In genomic region chr19:15418588-15419412, GRCh38 we compare ENCODE assay signal across 1 cellular context.
TF ChIP-seq lines count a peak whose summit lies in the region.

TSS of gene AKAP8L (minus strand) at chr19:15418988. CDS start at chr19:15418923, 65 bp downstream.

TF ChIP-seq in HepG2, 621 proteins besides CTCF, POLR2A, EP300 and RAD21 (continued from another document and continues in another):
- TF ChIP-seq XRCC5 (optimal IDR thresholded peaks at IDR 0.05; ENCODE audit: low read length) (peak; percentile 90), NFATC3 (CRISPR knock-in tag; IDR thresholded peaks at IDR 0.05) (no peak), U2AF2 (IDR thresholded peaks at IDR 0.05; ENCODE audit: low read depth, low read length) (no peak), ZBTB25 (CRISPR knock-in tag; IDR thresholded peaks at IDR 0.05) (no peak), ZZZ3 (CRISPR knock-in tag; IDR thresholded peaks at IDR 0.05; ENCODE audit: borderline replicate concordance) (no peak; the same call in 1 of the 2 replicates), CHD2 (IDR thresholded peaks at IDR 0.05; ENCODE audit: low read depth, low read length) (peak; percentile 74), GMEB2 (CRISPR knock-in tag; IDR thresholded peaks at IDR 0.05; ENCODE audit: low read depth) (no peak), TOE1 (CRISPR knock-in tag; IDR thresholded peaks at IDR 0.05) (no peak), MEIS2 (CRISPR knock-in tag; IDR thresholded peaks at IDR 0.05) (peak; percentile 66), HNRNPK (IDR thresholded peaks at IDR 0.05; ENCODE audit: low read depth, low read length, poor library complexity, severe bottlenecking) (peak; percentile 39), ZNF513 (CRISPR knock-in tag; conservative IDR thresholded peaks at IDR 0.05) (no peak), ZNF281 (CRISPR knock-in tag; IDR thresholded peaks at IDR 0.05; ENCODE audit: borderline replicate concordance) (no peak), KDM3A (CRISPR knock-in tag; IDR thresholded peaks at IDR 0.05; ENCODE audit: low read depth) (0 out of 2 replicates have a peak, but pooled peaks have one; percentile 16), SOX6 (IDR thresholded peaks at IDR 0.05) (no peak), SOX6 (CRISPR knock-in tag; IDR thresholded peaks at IDR 0.05) (peak; percentile 43; the same call in 1 of the 2 replicates), ZNF598 (CRISPR knock-in tag; IDR thresholded peaks at IDR 0.05; ENCODE audit: borderline replicate concordance) (no peak), ZNF678 (CRISPR knock-in tag; IDR thresholded peaks at IDR 0.05) (no peak), GPN1 (CRISPR knock-in tag; IDR thresholded peaks at IDR 0.05; ENCODE audit: borderline replicate concordance) (peak; percentile 52; the same call in 1 of the 2 replicates), SKIL (CRISPR knock-in tag; IDR thresholded peaks at IDR 0.05; ENCODE audit: borderline replicate concordance) (no peak), NR3C1 (CRISPR knock-in tag; IDR thresholded peaks at IDR 0.05) (no peak), GMEB1 (CRISPR knock-in tag; IDR thresholded peaks at IDR 0.05; ENCODE audit: borderline replicate concordance) (peak; percentile 56), CBFB (CRISPR knock-in tag; IDR thresholded peaks at IDR 0.05) (no peak; the same call in 1 of the 2 replicates), NCOA1 (CRISPR knock-in tag; IDR thresholded peaks at IDR 0.05) (peak; percentile 82; the same call in 1 of the 2 replicates), HIC2 (CRISPR knock-in tag; IDR thresholded peaks at IDR 0.05; ENCODE audit: low read depth) (no peak), U2AF1 (optimal IDR thresholded peaks at IDR 0.05; ENCODE audit: low read depth, low read length) (peak; percentile 98), MTA3 (CRISPR knock-in tag; IDR thresholded peaks at IDR 0.05) (no peak), ZBTB7A (CRISPR knock-in tag; IDR thresholded peaks at IDR 0.05) (no peak), TBX2 (CRISPR knock-in tag; IDR thresholded peaks at IDR 0.05; ENCODE audit: borderline replicate concordance) (no peak), PBX3 (CRISPR knock-in tag; IDR thresholded peaks at IDR 0.05; ENCODE audit: borderline replicate concordance) (peak; percentile 97), RBM22 (optimal IDR thresholded peaks at IDR 0.05; ENCODE audit: low read length) (peak; percentile 73), ZNF431 (CRISPR knock-in tag; IDR thresholded peaks at IDR 0.05; ENCODE audit: borderline replicate concordance, low read depth) (no peak), ZBTB3 (CRISPR knock-in tag; IDR thresholded peaks at IDR 0.05; ENCODE audit: borderline replicate concordance, low read depth) (0 out of 2 replicates have a peak, but pooled peaks have one; percentile 9), DPF2 (CRISPR knock-in tag; IDR thresholded peaks at IDR 0.05; ENCODE audit: borderline replicate concordance, low read depth) (no peak), SNRNP70 (IDR thresholded peaks at IDR 0.05; ENCODE audit: low read depth, low read length) (no peak), NFKBIZ (CRISPR knock-in tag; IDR thresholded peaks at IDR 0.05) (no peak), PAX8 (CRISPR knock-in tag; IDR thresholded peaks at IDR 0.05; ENCODE audit: borderline replicate concordance) (peak; percentile 64; the same call in 1 of the 2 replicates), CREM (IDR thresholded peaks at IDR 0.05) (peak; percentile 79), CREM (CRISPR knock-in tag; IDR thresholded peaks at IDR 0.05) (no peak), HNRNPUL1 (IDR thresholded peaks at IDR 0.05; ENCODE audit: low read depth, low read length) (no peak), CREB1 (IDR thresholded peaks at IDR 0.05) (peak; percentile 83), CREB1 (CRISPR knock-in tag; IDR thresholded peaks at IDR 0.05) (peak; percentile 86), KLF11 (CRISPR knock-in tag; IDR thresholded peaks at IDR 0.05) (no peak), SPEN (CRISPR knock-in tag; IDR thresholded peaks at IDR 0.05; ENCODE audit: low read depth) (peak; percentile 58; the same call in 1 of the 2 replicates), SMAD9 (CRISPR knock-in tag; IDR thresholded peaks at IDR 0.05) (no peak), IRF9 (CRISPR knock-in tag; IDR thresholded peaks at IDR 0.05; ENCODE audit: borderline replicate concordance) (peak; percentile 67; the same call in 1 of the 2 replicates), ZNF264 (CRISPR knock-in tag; IDR thresholded peaks at IDR 0.05) (no peak), ZNF10 (CRISPR knock-in tag; IDR thresholded peaks at IDR 0.05; ENCODE audit: borderline replicate concordance, low read depth) (no peak), GABPB1 (CRISPR knock-in tag; IDR thresholded peaks at IDR 0.05) (peak; percentile 74), HNF1B (CRISPR knock-in tag; IDR thresholded peaks at IDR 0.05) (peak; percentile 52), RBFOX2 (IDR thresholded peaks at IDR 0.05; ENCODE audit: low read depth, low read length) (peak; percentile 89), GLI4 (CRISPR knock-in tag; IDR thresholded peaks at IDR 0.05; ENCODE audit: borderline replicate concordance) (peak; percentile 88), PLRG1 (conservative IDR thresholded peaks at IDR 0.05) (no peak), SMAD1 (CRISPR knock-in tag; IDR thresholded peaks at IDR 0.05; ENCODE audit: borderline replicate concordance, low read depth) (peak; percentile 51; the same call in 1 of the 2 replicates), MBD4 (IDR thresholded peaks at IDR 0.05; ENCODE audit: borderline replicate concordance, low read length) (no peak), ZNF446 (CRISPR knock-in tag; IDR thresholded peaks at IDR 0.05) (peak; percentile 45; the same call in 1 of the 2 replicates)
